In the genomic region with DNA sequence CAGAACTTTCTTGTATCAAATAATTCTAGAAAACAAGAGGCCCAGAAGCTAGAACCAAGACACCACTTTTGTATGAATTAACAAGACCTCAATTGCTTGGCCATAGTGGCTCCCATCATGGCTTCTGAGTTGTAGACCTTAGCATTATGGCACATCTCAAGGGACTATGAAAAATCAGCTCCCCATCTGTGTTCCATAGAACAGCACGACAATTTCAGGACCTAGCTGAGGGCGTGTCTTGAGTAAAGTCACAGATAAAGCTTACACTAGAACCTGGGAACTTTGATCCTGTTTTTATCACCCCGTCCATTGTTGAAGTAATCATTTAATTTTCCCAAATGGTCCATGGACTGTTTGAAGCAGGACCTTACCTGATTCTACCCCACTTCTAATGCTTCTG, we compare ENCODE assay signal across 1 cellular context.
TF ChIP-seq lines count a peak whose summit lies in the region.

No MANE protein-coding gene starts in this region.

TF ChIP-seq in K562, 482 proteins besides CTCF, POLR2A, EP300 and RAD21:
- TF ChIP-seq DMBX1 (CRISPR knock-in tag; IDR thresholded peaks at IDR 0.05; ENCODE audit: borderline replicate concordance) (peak; percentile 31; the same call in 1 of the 2 replicates), NR4A1 (CRISPR knock-in tag; IDR thresholded peaks at IDR 0.05) (no peak), NR4A1 (tag; IDR thresholded peaks at IDR 0.05) (peak; percentile 53; the same call in 1 of the 2 replicates), SRF (CRISPR knock-in tag; IDR thresholded peaks at IDR 0.05) (no peak)
